8 cellular contexts compared by ENCODE assay signal in genomic region chr19:49570138-49570856, GRCh38. TPM values are rescaled to one million over a fixed set of nuclear protein-coding genes. Genes with fewer than 3 reads are reported as not detected.
DNase-seq lines count a peak whose midpoint lies in the region; ATAC-seq and TF ChIP-seq lines count a peak whose summit lies in the region.

No MANE protein-coding gene starts in this region.

- H3K27ac ChIP-seq in Karpas-422 (ENCODE audit: low read length) (peak overlapping the region; percentile 47), PC-3 (ENCODE audit: low read length) (no peak overlapping the region), foreskin keratinocyte (no peak overlapping the region)

- no TSS peak for BruUV-seq in PC-3 (replicated peaks; lab: Mats Ljungman, UMichigan)

- peak overlapping the region; percentile 8; the same call in 1 of the 2 replicates for H3K4me3 ChIP-seq in Karpas-422 (ENCODE audit: low read length)
- H3K4me3 ChIP-seq in PC-3 (ENCODE audit: low read length), result no peak overlapping the region

- peak overlapping the region; percentile 80 for H3K27ac Mint-ChIP-seq in activated T-helper 1 cell treated with anti-CD3 and anti-CD28 coated beads, Interleukin-12 subunit alpha, Interleukin-12 subunit beta, Interleukin-2, Interleukin-4 antibody, amounts not matched to agents 30 ng/mL and 10 ng/mL and 1 ng/mL, durations not matched to agents 14 hours and 24 hours and 36 hours

- TF ChIP-seq CTCF in PC-3 (conservative IDR thresholded peaks at IDR 0.05; ENCODE audit: low read depth, low read length) (peak; percentile 99), foreskin keratinocyte (conservative IDR thresholded peaks at IDR 0.05) (peak; percentile 100), omental fat pad (IDR thresholded peaks at IDR 0.05) (peak in 2 of 3 donors; percentile 87 to 93)

- peaks cover 16% of the 10 kb centered on the region for H3K36me3 Mint-ChIP-seq in activated T-helper 1 cell treated with anti-CD3 and anti-CD28 coated beads, Interleukin-12 subunit alpha, Interleukin-12 subunit beta, Interleukin-2, Interleukin-4 antibody, amounts not matched to agents 30 ng/mL and 10 ng/mL and 1 ng/mL, durations not matched to agents 14 hours and 24 hours and 36 hours (ENCODE audit: low read depth)

- H3K27me3 Mint-ChIP-seq in activated T-helper 1 cell treated with anti-CD3 and anti-CD28 coated beads, Interleukin-12 subunit alpha, Interleukin-12 subunit beta, Interleukin-2, Interleukin-4 antibody, amounts not matched to agents 30 ng/mL and 10 ng/mL and 1 ng/mL, durations not matched to agents 14 hours and 24 hours and 36 hours (ENCODE audit: insufficient read depth), result no peaks in the 10 kb centered on the region

- H3K27me3 ChIP-seq in Karpas-422 (ENCODE audit: low read length) (no peaks in the 10 kb centered on the region), PC-3 (ENCODE audit: low read length) (no peaks in the 10 kb centered on the region), foreskin keratinocyte (no peaks in the 10 kb centered on the region)

- H2AFZ ChIP-seq in Karpas-422 (ENCODE audit: low read length) (no peak overlapping the region), PC-3 (ENCODE audit: low read length) (no peak overlapping the region)

- ATAC-seq in PC-3 (peak; percentile 75), foreskin keratinocyte (peak; percentile 38), omental fat pad (ENCODE audit: low FRiP score) (no peak), GM19351 (IDR thresholded peaks at IDR 0.05; ENCODE audit: unreplicated experiment) (no peak)

- no peaks in the 10 kb centered on the region for H3K9me3 Mint-ChIP-seq in activated T-helper 1 cell treated with anti-CD3 and anti-CD28 coated beads, Interleukin-12 subunit alpha, Interleukin-12 subunit beta, Interleukin-2, Interleukin-4 antibody, amounts not matched to agents 30 ng/mL and 10 ng/mL and 1 ng/mL, durations not matched to agents 14 hours and 24 hours and 36 hours

- H3K4me1 ChIP-seq in Karpas-422 (ENCODE audit: low read length), result peaks cover 21% of the 10 kb centered on the region
- H3K4me1 ChIP-seq in PC-3 (ENCODE audit: insufficient read depth, low read length), result peaks cover 16% of the 10 kb centered on the region; the same call in 1 of the 2 replicates
- H3K4me1 ChIP-seq in foreskin keratinocyte, result peaks cover 7% of the 10 kb centered on the region

- H4K20me1 ChIP-seq in Karpas-422 (ENCODE audit: insufficient read depth, low read depth, low read length) (peaks cover 3% of the 10 kb centered on the region; the same call in 1 of the 2 replicates), PC-3 (ENCODE audit: low read length) (0 out of 2 replicates have a peak, but pooled peaks cover 9% of the 10 kb centered on the region)

- H3K9me3 ChIP-seq in Karpas-422 (ENCODE audit: low read length), result no peaks in the 10 kb centered on the region
- H3K9me3 ChIP-seq in PC-3 (ENCODE audit: low read length), result no peaks in the 10 kb centered on the region

- no peaks in the 10 kb centered on the region for H3F3A ChIP-seq in PC-3 (ENCODE audit: low read length, unreplicated experiment)

- H3K36me3 ChIP-seq in Karpas-422 (ENCODE audit: insufficient read depth, low read length) (0 out of 2 replicates have a peak, but pooled peaks cover 7% of the 10 kb centered on the region), PC-3 (ENCODE audit: low read depth, low read length) (peaks cover 12% of the 10 kb centered on the region)

- H3K79me2 ChIP-seq in Karpas-422 (ENCODE audit: low read length) (peaks cover 57% of the 10 kb centered on the region), PC-3 (ENCODE audit: low read length) (peaks cover 58% of the 10 kb centered on the region)

- H3K9ac ChIP-seq in Karpas-422 (ENCODE audit: low read length) (peak overlapping the region; percentile 52), PC-3 (ENCODE audit: low read length) (no peak overlapping the region)

- H3K9me2 ChIP-seq in Karpas-422 (replicated peaks; ENCODE audit: insufficient read depth, low read length) (no peaks in the 10 kb centered on the region), PC-3 (replicated peaks; ENCODE audit: low read length) (no peaks in the 10 kb centered on the region)

- POLR2A ChIA-PET in PC-3 (lab: Charles Lee; ENCODE audit: unreplicated experiment), result no interaction called here

- DNase-seq in ELR (ENCODE audit: low read depth) (peak; percentile 89), Karpas-422 (peak; percentile 97), PC-3 (peak; percentile 92), foreskin keratinocyte (peak; percentile 20 to 57), omental fat pad (ENCODE audit: low spot score) (no peak)
- peak; percentile 69 for DNase-seq in activated T-helper 1 cell treated with anti-CD3 and anti-CD28 coated beads, Interleukin-12 subunit alpha, Interleukin-12 subunit beta, Interleukin-2, Interleukin-4 antibody, amounts not matched to agents 30 ng/mL and 10 ng/mL and 1 ng/mL, durations not matched to agents 14 hours and 24 hours and 36 hours (ENCODE audit: low spot score)
- no peak for DNase-seq in NK-92 treated with Interleukin-12 subunit alpha and Interleukin-12 subunit beta, amount 100 ng/mL, for 24 hours (lab: John Stamatoyannopoulos, UW)

- H3K4me2 ChIP-seq in Karpas-422 (ENCODE audit: low read depth, low read length, poor library complexity, severe bottlenecking) (peak overlapping the region; percentile 36), PC-3 (ENCODE audit: low read length) (no peak overlapping the region)

- CTCF ChIA-PET in PC-3 (lab: Charles Lee), result interaction anchor here (1.0 to 1.2 kb wide), 6 partner anchors 9 to 106 kb away, joined by 3 to 12 read pairs (median 4); partner anchors contain the start of gene RCN3

- H3K4me3 Mint-ChIP-seq in activated T-helper 1 cell treated with anti-CD3 and anti-CD28 coated beads, Interleukin-12 subunit alpha, Interleukin-12 subunit beta, Interleukin-2, Interleukin-4 antibody, amounts not matched to agents 30 ng/mL and 10 ng/mL and 1 ng/mL, durations not matched to agents 14 hours and 24 hours and 36 hours, result peak overlapping the region; percentile 66

- peaks cover 46% of the 10 kb centered on the region for H3K4me1 Mint-ChIP-seq in activated T-helper 1 cell treated with anti-CD3 and anti-CD28 coated beads, Interleukin-12 subunit alpha, Interleukin-12 subunit beta, Interleukin-2, Interleukin-4 antibody, amounts not matched to agents 30 ng/mL and 10 ng/mL and 1 ng/mL, durations not matched to agents 14 hours and 24 hours and 36 hours (ENCODE audit: low read depth)

- intact Hi-C loops in PC-3 (cut with micrococcal nuclease), result loop anchor here (1.0 to 2.0 kb wide), 2 partner anchors 23 to 67 kb away; no protein-coding TSS in a partner anchor
- intact Hi-C loops in activated T-helper 1 cell treated with anti-CD3 and anti-CD28 coated beads, Interleukin-12 subunit alpha, Interleukin-12 subunit beta, Interleukin-2, Interleukin-4 antibody, amounts not matched to agents 30 ng/mL and 10 ng/mL and 1 ng/mL, durations not matched to agents 14 hours and 24 hours and 36 hours (cut with micrococcal nuclease), result loop anchor here (1.0 kb wide), 4 partner anchors 10 to 96 kb away; partner anchors contain the start of genes FLT3LG and NOSIP

RNA-seq across cellular contexts. Expression of gene NOSIP, which starts 10.1 kb away (rescaled TPM):
- total RNA-seq in Karpas-422 (2014; rRNA removed; shearing (Covaris generic); ENCODE audit: low replicate concordance), result 68.5 and 136 TPM in 2 replicates
- total RNA-seq in PC-3 (2014; rRNA removed), result 195 and 214 TPM in 2 replicates
- total RNA-seq in activated T-helper 1 cell treated with anti-CD3 and anti-CD28 coated beads, Interleukin-12 subunit alpha, Interleukin-12 subunit beta, Interleukin-2, Interleukin-4 antibody, amounts not matched to agents 30 ng/mL and 10 ng/mL and 1 ng/mL, durations not matched to agents 14 hours and 24 hours and 36 hours, result 72.1 and 77.5 TPM in 2 replicates
- 66.3 and 69.4 TPM in 2 replicates for total RNA-seq in foreskin keratinocyte
- polyA plus RNA-seq in foreskin keratinocyte, result 83.5 and 92.3 TPM in 2 replicates
- total RNA-seq in omental fat pad, result 10 to 100 TPM; 36.9 to 70.8 (median 46.4) TPM

RNA-seq across cellular contexts. Expression of gene PRRG2, which starts 10.8 kb away (rescaled TPM):
- 1.3 and 3.8 TPM in 2 replicates for total RNA-seq in Karpas-422 (2014; rRNA removed; shearing (Covaris generic); ENCODE audit: low replicate concordance)
- total RNA-seq in PC-3 (2014; rRNA removed) (16.4 and 17.0 TPM in 2 replicates), foreskin keratinocyte (5.9 and 6.6 TPM in 2 replicates), omental fat pad (1 to 10 TPM in 2 of 4 donors, under 1 TPM in 1, not detected in 1; 0.79 to 5.2 (median 2.3) TPM)
- total RNA-seq in activated T-helper 1 cell treated with anti-CD3 and anti-CD28 coated beads, Interleukin-12 subunit alpha, Interleukin-12 subunit beta, Interleukin-2, Interleukin-4 antibody, amounts not matched to agents 30 ng/mL and 10 ng/mL and 1 ng/mL, durations not matched to agents 14 hours and 24 hours and 36 hours, result 0.59 and 1.2 TPM in 2 replicates
- 9.3 and 9.5 TPM in 2 replicates for polyA plus RNA-seq in foreskin keratinocyte

RNA-seq across cellular contexts. Expression of gene PRR12, which starts 20.7 kb away (rescaled TPM):
- 8.7 and 12.8 TPM in 2 replicates for total RNA-seq in Karpas-422 (2014; rRNA removed; shearing (Covaris generic); ENCODE audit: low replicate concordance)
- total RNA-seq in PC-3 (2014; rRNA removed) (14.6 and 25.7 TPM in 2 replicates), foreskin keratinocyte (5.7 TPM in 2 replicates), omental fat pad (10 to 100 TPM in 1 of 4 donors, 1 to 10 TPM in 3; 3.3 to 11.3 (median 4.1) TPM)
- total RNA-seq in activated T-helper 1 cell treated with anti-CD3 and anti-CD28 coated beads, Interleukin-12 subunit alpha, Interleukin-12 subunit beta, Interleukin-2, Interleukin-4 antibody, amounts not matched to agents 30 ng/mL and 10 ng/mL and 1 ng/mL, durations not matched to agents 14 hours and 24 hours and 36 hours, result 32.3 and 34.2 TPM in 2 replicates
- 5.9 and 6.5 TPM in 2 replicates for polyA plus RNA-seq in foreskin keratinocyte

RNA-seq across cellular contexts. Expression of gene RCN3, which starts 42.5 kb away (rescaled TPM):
- 0.22 TPM in 1 of 2 replicates, not detected in the other for total RNA-seq in Karpas-422 (2014; rRNA removed; shearing (Covaris generic); ENCODE audit: low replicate concordance)
- total RNA-seq in PC-3 (2014; rRNA removed), result 33.7 and 70.4 TPM in 2 replicates
- 2.0 and 2.1 TPM in 2 replicates for total RNA-seq in activated T-helper 1 cell treated with anti-CD3 and anti-CD28 coated beads, Interleukin-12 subunit alpha, Interleukin-12 subunit beta, Interleukin-2, Interleukin-4 antibody, amounts not matched to agents 30 ng/mL and 10 ng/mL and 1 ng/mL, durations not matched to agents 14 hours and 24 hours and 36 hours
- total RNA-seq in foreskin keratinocyte, result 0.71 and 0.92 TPM in 2 replicates
- polyA plus RNA-seq in foreskin keratinocyte, result 1.6 TPM in 2 replicates
- 10 to 100 TPM; 23.7 to 70.1 (median 26.9) TPM for total RNA-seq in omental fat pad

RNA-seq across cellular contexts. Expression of gene FCGRT, which starts 57.8 kb away (rescaled TPM):
- total RNA-seq in Karpas-422 (2014; rRNA removed; shearing (Covaris generic); ENCODE audit: low replicate concordance), result 1.8 and 3.5 TPM in 2 replicates
- total RNA-seq in PC-3 (2014; rRNA removed) (46.3 and 46.7 TPM in 2 replicates), foreskin keratinocyte (22.2 and 23.5 TPM in 2 replicates), omental fat pad (100 to 1,000 TPM; 314 to 479 (median 337) TPM)
- 0.88 and 1.1 TPM in 2 replicates for total RNA-seq in activated T-helper 1 cell treated with anti-CD3 and anti-CD28 coated beads, Interleukin-12 subunit alpha, Interleukin-12 subunit beta, Interleukin-2, Interleukin-4 antibody, amounts not matched to agents 30 ng/mL and 10 ng/mL and 1 ng/mL, durations not matched to agents 14 hours and 24 hours and 36 hours
- 23.7 and 25.6 TPM in 2 replicates for polyA plus RNA-seq in foreskin keratinocyte

Comparison
In these comparisons a context has a peak if more than half of its experiments do, and no peak if none do; other contexts are left out.
1. DNase-seq: peak in ELR (single experiment), Karpas-422 (single experiment), PC-3 (single experiment), activated T-helper 1 cell treated with anti-CD3 and anti-CD28 coated beads, Interleukin-12 subunit alpha, Interleukin-12 subunit beta, Interleukin-2, Interleukin-4 antibody, amounts not matched to agents 30 ng/mL and 10 ng/mL and 1 ng/mL, durations not matched to agents 14 hours and 24 hours and 36 hours (single experiment) and foreskin keratinocyte (2 of 2); none in omental fat pad (single experiment) and NK-92 treated with Interleukin-12 subunit alpha and Interleukin-12 subunit beta, amount 100 ng/mL, for 24 hours (single experiment).
2. ATAC-seq: peak in PC-3 (single experiment) and foreskin keratinocyte (single experiment); none in omental fat pad (single experiment) and GM19351 (single experiment).
3. Peak in every context shown above with its lines, with median percentiles within 50 percentile points of each other: CTCF ChIP-seq.